ENCODE assay signal across 17 cellular contexts in the genomic region with DNA sequence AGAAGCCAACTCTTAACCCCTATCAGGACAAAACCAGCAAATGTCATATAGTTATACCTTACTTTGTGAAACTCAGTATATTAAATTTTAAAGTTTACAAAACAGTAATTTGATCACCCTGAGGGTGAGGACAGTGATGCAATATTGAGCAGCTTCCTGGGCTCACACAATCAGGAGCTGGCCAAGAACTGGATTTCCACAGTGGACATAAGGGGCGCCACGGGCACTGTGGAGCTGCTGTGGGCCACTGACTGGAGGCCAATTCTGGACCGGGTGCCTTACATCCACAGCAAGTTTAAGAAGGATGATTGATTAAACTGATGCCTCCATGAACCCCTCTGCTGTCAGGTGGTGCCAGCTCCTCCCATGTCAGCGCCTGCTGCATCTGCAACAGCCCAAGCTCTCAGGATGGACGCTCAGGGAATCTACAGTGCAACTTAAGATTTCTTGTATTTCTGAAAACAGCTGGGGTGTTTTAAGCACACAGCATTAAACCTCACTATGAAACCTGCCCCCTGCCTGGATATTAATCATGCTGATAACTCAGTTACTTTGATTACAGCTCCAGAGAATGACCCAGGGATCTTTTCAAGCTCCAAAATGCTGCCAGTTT. TPM values are rescaled to one million over a fixed set of nuclear protein-coding genes. Genes with fewer than 3 reads are reported as not detected.
DNase-seq lines count a peak whose midpoint lies in the region; ATAC-seq and TF ChIP-seq lines count a peak whose summit lies in the region.
"Had no signal": no experiment of that assay in that cellular context is flagged by ENCODE, and none has a peak within 500 bp of the region (broad histone marks: within the 10 kb centered on the region; RNA-seq: fewer than 3 reads in every experiment).

No MANE protein-coding gene starts in this region.

- no peaks in the 10 kb centered on the region for H3K27me3 Mint-ChIP-seq in chondrocyte (ENCODE audit: low read depth)
- H3K27me3 Mint-ChIP-seq: activated CD4-positive, alpha-beta T cell treated with anti-CD3 and anti-CD28 coated beads for 36 hours; activated naive CD8-positive, alpha-beta T cell had no signal

- no peak overlapping the region for H3K9ac ChIP-seq in IMR-90 (ENCODE audit: low read depth, low read length)

- peaks cover 42% of the 10 kb centered on the region for H4K20me1 ChIP-seq in IMR-90 (ENCODE audit: insufficient read depth, low read length)

- peaks cover 32% of the 10 kb centered on the region for H3K4me1 ChIP-seq in ACC112 (ENCODE audit: control insufficient read depth, insufficient read depth, low read length, unreplicated experiment)
- peaks cover 10% of the 10 kb centered on the region for H3K4me1 ChIP-seq in IMR-90 (ENCODE audit: control insufficient read depth, insufficient read depth, low read length)
- peaks cover 0 to 10% (median 5%) of the 10 kb centered on the region in 4 donors for H3K4me1 ChIP-seq in right lobe of liver

- no peak overlapping the region for H2BK15ac ChIP-seq in IMR-90 (ENCODE audit: low read depth, low read length)

- no peaks in the 10 kb centered on the region; the same call in 1 of the 2 replicates for H3K9me1 ChIP-seq in IMR-90 (ENCODE audit: insufficient read depth, low read length)

- no peak overlapping the region for H3K56ac ChIP-seq in IMR-90 (ENCODE audit: extremely low read depth, insufficient read depth, low read length)

- peak overlapping the region; percentile 40 for H3K4me3 ChIP-seq in ACC112 (ENCODE audit: low read depth, low read length)
- no peak overlapping the region for H3K4me3 ChIP-seq in IMR-90 (ENCODE audit: insufficient read depth, low read depth, low read length)
- H3K4me3 ChIP-seq in right lobe of liver, result no peak overlapping the region

- no TSS peak for BruUV-seq in IMR-90 (replicated peaks; lab: Mats Ljungman, UMichigan)

- H2AK9ac ChIP-seq in IMR-90 (replicated peaks; ENCODE audit: low read depth, low read length, poor library complexity), result peak overlapping the region; percentile 75

- no peak overlapping the region for H4K8ac ChIP-seq in IMR-90 (ENCODE audit: low read depth in 2 of 2, low read length in 2 of 2)

- H3K4ac ChIP-seq in IMR-90 (ENCODE audit: low read depth, low read length), result no peak overlapping the region; the same call in 1 of the 2 replicates

- no peak overlapping the region for H4K91ac ChIP-seq in IMR-90 (ENCODE audit: insufficient read depth, low read depth, low read length)

- H3K23ac ChIP-seq in IMR-90 (ENCODE audit: low read depth, low read length), result peak overlapping the region; percentile 13; the same call in 1 of the 2 replicates

- no peak overlapping the region for H3K4me3 Mint-ChIP-seq in chondrocyte (ENCODE audit: unreplicated experiment)
- H3K4me3 Mint-ChIP-seq: activated CD4-positive, alpha-beta T cell treated with anti-CD3 and anti-CD28 coated beads for 36 hours; activated naive CD8-positive, alpha-beta T cell; T-helper 1 cell treated with Interleukin-12 subunit alpha and Interleukin-12 subunit beta and Interleukin-4 antibody, amounts not matched to agents 30 μg/mL and 1 μg/mL, for 36 hours had no signal

- dilution Hi-C loops in IMR-90 (cut with HindIII; ENCODE audit: low sequenced_read_pairs, unreplicated experiment), result no loop called here

- H3K36me3 ChIP-seq in ACC112 (ENCODE audit: insufficient read depth, low read length), result 0 out of 2 replicates have a peak, but pooled peaks cover 3% of the 10 kb centered on the region
- peaks cover 2% of the 10 kb centered on the region; the same call in 1 of the 2 replicates for H3K36me3 ChIP-seq in IMR-90 (ENCODE audit: control insufficient read depth, insufficient read depth, low read length)
- no peaks in the 10 kb centered on the region for H3K36me3 ChIP-seq in right lobe of liver

- TF ChIP-seq POLR2A in IMR-90 (IDR thresholded peaks at IDR 0.05; ENCODE audit: low read depth, low read length) (no peak), right lobe of liver (IDR thresholded peaks at IDR 0.05) (no peak)

- no peak overlapping the region for H3K18ac ChIP-seq in IMR-90 (ENCODE audit: low read depth, low read length)

- H3K79me2 ChIP-seq in ACC112 (ENCODE audit: control insufficient read depth, insufficient read depth, low read length, unreplicated experiment), result peaks cover 82% of the 10 kb centered on the region

- H2BK120ac ChIP-seq in IMR-90 (ENCODE audit: low read depth, low read length), result peak overlapping the region; percentile 67; the same call in 1 of the 2 replicates

- POLR2A ChIA-PET in IMR-90 (lab: Charles Lee; ENCODE audit: unreplicated experiment), result no interaction called here

- in situ Hi-C loops in IMR-90 (cut with MboI; ENCODE audit: low sequenced_read_pairs), result no loop called here

- 0 out of 2 replicates have a peak overlapping the region, but pooled peaks have one; percentile 18 for H2AK5ac ChIP-seq in IMR-90 (ENCODE audit: low read depth, low read length)

- TF ChIP-seq CTCF in IMR-90 (conservative IDR thresholded peaks at IDR 0.05; ENCODE audit: low read depth, low read length) (0 out of 2 replicates have a peak, but pooled peaks have one; percentile 5), chondrocyte (IDR thresholded peaks at IDR 0.05) (no peak), right lobe of liver (IDR thresholded peaks at IDR 0.05) (no peak)

- peaks cover 43% of the 10 kb centered on the region for H3K4me1 Mint-ChIP-seq in chondrocyte (ENCODE audit: low read depth)

- TF ChIP-seq RAD21 in IMR-90 (IDR thresholded peaks at IDR 0.05; ENCODE audit: low read length), result no peak

- H2BK20ac ChIP-seq in IMR-90 (ENCODE audit: low read depth, low read length), result no peak overlapping the region

- H3K36me3 Mint-ChIP-seq in chondrocyte (ENCODE audit: low read depth), result peaks cover 4% of the 10 kb centered on the region

- CTCF ChIA-PET in IMR-90 (lab: Yijun Ruan, JAX), result interaction anchor here (0.5 to 1.2 kb wide), 2 partner anchors 11 to 17 kb away, joined by 3 read pairs; no protein-coding TSS in a partner anchor

- no peaks in the 10 kb centered on the region for H3K27me3 ChIP-seq in ACC112 (ENCODE audit: insufficient read depth, low read length)
- H3K27me3 ChIP-seq in IMR-90 (ENCODE audit: control insufficient read depth, insufficient read depth, low read length), result no peaks in the 10 kb centered on the region
- H3K27me3 ChIP-seq in right lobe of liver, result no peaks in the 10 kb centered on the region

- H2AFZ ChIP-seq in ACC112 (ENCODE audit: low read length, unreplicated experiment), result no peak overlapping the region
- H2AFZ ChIP-seq in IMR-90 (replicated peaks; ENCODE audit: low read length, poor library complexity), result peak overlapping the region; percentile 45

- no peak overlapping the region for H2BK5ac ChIP-seq in IMR-90 (ENCODE audit: low read depth, low read length, poor library complexity, severe bottlenecking)

- peak; percentile 48 for ATAC-seq in IMR-90 (ENCODE audit: low read depth)
- ATAC-seq in right lobe of liver, result peak; percentile 75 to 89 (median 82)
- ATAC-seq: activated CD4-positive, alpha-beta T cell treated with anti-CD3 and anti-CD28 coated beads for 36 hours had no signal

- intact Hi-C loops in IMR-90 (cut with micrococcal nuclease) (no loop called here), right lobe of liver (cut with DNase I) (no loop called here)

- DNase-seq in IMR-90, result peak; percentile 57
- no peak for DNase-seq in chondrocyte (ENCODE audit: low spot score)
- no peak for DNase-seq in right lobe of liver
- no peak for DNase-seq in SIG-M5 (lab: John Stamatoyannopoulos, UW)
- no peak for DNase-seq in mucosa of gallbladder (ENCODE audit: low spot score)
- no peak for DNase-seq in HuH-7.5 (ENCODE audit: low spot score)
- DNase-seq in DMS53 treated with DMSO at 0.1 percent for 48 hours (lab: John Stamatoyannopoulos, UW; ENCODE audit: unreplicated experiment), result no peak
- DNase-seq: activated CD4-positive, alpha-beta T cell treated with anti-CD3 and anti-CD28 coated beads for 36 hours; caudate nucleus; mesendoderm; NCI-H146; NCI-H446 treated with DMSO at 0.1 percent for 48 hours; nucleus accumbens; stimulated activated CD4-positive, alpha-beta T cell treated with anti-CD3 and anti-CD28 coated beads, Interleukin-12 subunit alpha, Interleukin-12 subunit beta, amount 100 ng/mL, for 4 hours had no signal

- H3K27ac ChIP-seq in ACC112 (ENCODE audit: low read depth, low read length) (no peak overlapping the region), IMR-90 (ENCODE audit: insufficient read depth, low read length) (peak overlapping the region; percentile 6; the same call in 1 of the 2 replicates), right lobe of liver (no peak overlapping the region)

- H4K5ac ChIP-seq in IMR-90 (ENCODE audit: low read depth, low read length), result no peak overlapping the region

- H3K9me3 Mint-ChIP-seq in chondrocyte (ENCODE audit: low read depth), result no peaks in the 10 kb centered on the region
- H3K9me3 Mint-ChIP-seq: T-helper 1 cell treated with Interleukin-12 subunit alpha and Interleukin-12 subunit beta and Interleukin-4 antibody, amounts not matched to agents 30 μg/mL and 1 μg/mL, for 36 hours had no signal

- WGBS in IMR-90 (ENCODE audit: extremely low coverage in 2 of 2, insufficient read length in 1 of 2), 2 experiments, result 80% methylated on average over 2 of the region's 5 CpGs; no CpG with 5 or more reads in 1 of the 2 experiments
- 40% methylated on average over 1 of the region's 5 CpGs for WGBS in right lobe of liver (ENCODE audit: insufficient coverage, low coverage, low lambda C conversion rate, missing lambda C conversion rate)

- H3K9me3 ChIP-seq in IMR-90 (ENCODE audit: control insufficient read depth, insufficient read depth, low read length) (no peaks in the 10 kb centered on the region), right lobe of liver (no peaks in the 10 kb centered on the region)

- H3K79me1 ChIP-seq in IMR-90 (ENCODE audit: low read depth in 1 of 2, low read length in 2 of 2), result peaks cover 0 to 22% of the 10 kb centered on the region in 2 experiments; a peak in 3 of 4 replicates

- H3K14ac ChIP-seq in IMR-90 (replicated peaks; ENCODE audit: low read depth, low read length), result 0 out of 2 replicates have a peak overlapping the region, but pooled peaks have one; percentile 48

- peak overlapping the region; percentile 49 for H3K27ac Mint-ChIP-seq in chondrocyte (ENCODE audit: unreplicated experiment)
- H3K27ac Mint-ChIP-seq: activated CD4-positive, alpha-beta T cell treated with anti-CD3 and anti-CD28 coated beads for 36 hours; activated naive CD8-positive, alpha-beta T cell; T-helper 1 cell treated with Interleukin-12 subunit alpha and Interleukin-12 subunit beta and Interleukin-4 antibody, amounts not matched to agents 30 μg/mL and 1 μg/mL, for 36 hours had no signal

- peak overlapping the region; percentile 42 for H3K4me2 ChIP-seq in IMR-90 (ENCODE audit: low read depth, low read length)

RNA-seq across cellular contexts. Expression of a gene that starts 55.9 kb away (rescaled TPM):
- 11.9 and 16.8 TPM in 2 replicates for total RNA-seq in IMR-90 (2012; rRNA removed)
- polyA plus RNA-seq in IMR-90 (2012; rRNA removed), result 22.2 and 22.7 TPM in 2 replicates
- 23.9 and 24.0 TPM in 2 replicates for polyA plus RNA-seq in IMR-90 (2012; cell fraction: cytosol; rRNA removed)
- 17.2 and 26.3 TPM in 2 replicates for polyA plus RNA-seq in IMR-90 (2012; cell fraction: nucleus; rRNA removed; ENCODE audit: low replicate concordance)
- total RNA-seq in chondrocyte, result 17.9 to 19.8 TPM (median 19.4 TPM) in 3 replicates
- 10 to 100 TPM in 4 of 6 experiments, 1 to 10 TPM in 2; 4.7 to 52.8 (median 13.1) TPM for total RNA-seq in right lobe of liver
- total RNA-seq in mucosa of gallbladder, result 31.1 TPM
